In the genomic region with DNA sequence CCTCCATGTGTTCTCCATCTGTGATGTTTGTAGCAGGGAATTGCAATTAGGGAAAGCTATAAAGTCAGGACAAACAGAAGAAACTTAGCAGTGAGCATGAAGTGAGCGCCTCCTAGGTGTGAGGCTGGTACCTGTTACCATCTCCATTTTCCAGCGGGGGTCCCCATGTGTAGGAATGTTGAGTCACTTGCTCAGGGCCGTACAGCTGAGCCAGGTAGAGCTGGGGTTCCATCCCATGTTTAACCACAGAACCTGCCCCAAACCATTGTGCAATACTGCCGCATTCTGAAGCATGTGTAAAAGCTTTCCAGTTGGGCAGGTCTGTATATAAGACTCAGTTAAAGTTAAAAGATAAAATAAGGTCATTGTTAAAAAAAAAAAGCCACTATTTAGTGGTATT, we compare ENCODE assay signal across 25 cellular contexts.
DNase-seq lines count a peak whose midpoint lies in the region; ATAC-seq and TF ChIP-seq lines count a peak whose summit lies in the region.
"Had no signal": no experiment of that assay in that cellular context is flagged by ENCODE, and none has a peak within 500 bp of the region (broad histone marks: within the 10 kb centered on the region; RNA-seq: fewer than 3 reads in every experiment).

No MANE protein-coding gene starts in this region.

- TF ChIP-seq CTCF in H9 (conservative IDR thresholded peaks at IDR 0.05) (peak; percentile 42; the same call in 2 of the 3 replicates), stomach (IDR thresholded peaks at IDR 0.05) (no peak)

- H2BK15ac ChIP-seq in H9 (ENCODE audit: low read depth, low read length), result no peak overlapping the region

- H3K4me1 Mint-ChIP-seq in H9, result peaks cover 35 to 37% of the 10 kb centered on the region in 2 experiments
- H3K4me1 Mint-ChIP-seq in activated T-helper 17 cell treated with anti-CD3 and anti-CD28 coated beads, Interleukin-2, amount 50 U/mL, for 72 hours, result no peaks in the 10 kb centered on the region
- H3K4me1 Mint-ChIP-seq: activated CD4-positive, alpha-beta T cell treated with anti-CD3 and anti-CD28 coated beads for 36 hours; CD14-positive monocyte; stimulated activated effector memory CD8-positive, alpha-beta T cell treated with anti-CD3 and anti-CD28 coated beads, Interleukin-12 subunit alpha, Interleukin-12 subunit beta, amount 100 ng/mL, for 72 hours had no signal

- no peak overlapping the region for H3K9ac ChIP-seq in H9 (ENCODE audit: extremely low read depth, insufficient read length, low read length)

- TF ChIP-seq POLR2A in stomach (IDR thresholded peaks at IDR 0.05), result no peak

- no peak overlapping the region for H3K23ac ChIP-seq in H9 (ENCODE audit: insufficient read length, low read depth, low read length)

- H3K27me3 ChIP-seq in H9 (ENCODE audit: insufficient read depth, low read length) (no peaks in the 10 kb centered on the region), stomach (no peaks in the 10 kb centered on the region)
- H3K27me3 ChIP-seq: upper lobe of left lung had no signal

- no peaks in the 10 kb centered on the region for H3K36me3 ChIP-seq in stomach
- H3K36me3 ChIP-seq: left ventricle myocardium inferior, upper lobe of left lung had no signal

- DNase-seq in H9, result no peak
- DNase-seq in epithelial cell of prostate (ENCODE audit: low read depth, low spot score), result peak; percentile 33
- peak; percentile 10 for DNase-seq in renal cortical epithelial cell (ENCODE audit: low read depth)
- DNase-seq in NCI-H2081 (lab: John Stamatoyannopoulos, UW), result no peak
- DNase-seq in stomach, result no peak
- no peak for DNase-seq in GM19238 (ENCODE audit: insufficient read length, low spot score)
- DNase-seq: activated CD4-positive, alpha-beta T cell treated with anti-CD3 and anti-CD28 coated beads for 36 hours; activated effector memory CD4-positive, alpha-beta T cell treated with anti-CD3 and anti-CD28 coated beads, Interleukin-2, amount 50 U/mL, for 16 hours; activated T-cell treated with anti-CD3 and anti-CD28 coated beads for 4 hours; Caco-2; islet precursor cell; left ventricle myocardium inferior; NCI-H1105 treated with DMSO at 0.1 percent for 48 hours; NCI-H1930; NCI-H69; SIG-M5; stimulated activated CD4-positive, alpha-beta T cell treated with anti-CD3 and anti-CD28 coated beads, Interleukin-15, amount 100 ng/mL, for 24 hours; substantia nigra; SW 1271; T-helper 9 cell; upper lobe of left lung had no signal

- no peak overlapping the region for H4K91ac ChIP-seq in H9 (ENCODE audit: insufficient read length, low read depth, low read length)

- no peaks in the 10 kb centered on the region for H3K79me1 ChIP-seq in H9 (ENCODE audit: insufficient read depth, low read depth, low read length, poor library complexity, severe bottlenecking)

- no peak for ATAC-seq in activated T-helper 17 cell treated with anti-CD3 and anti-CD28 coated beads, Interleukin-2, amount 50 U/mL, for 72 hours (replicated peaks)
- ATAC-seq: activated CD4-positive, alpha-beta T cell treated with anti-CD3 and anti-CD28 coated beads for 36 hours; stimulated activated effector memory CD8-positive, alpha-beta T cell treated with anti-CD3 and anti-CD28 coated beads, Interleukin-12 subunit alpha, Interleukin-12 subunit beta, amount 100 ng/mL, for 72 hours had no signal

- H2BK5ac ChIP-seq in H9 (ENCODE audit: insufficient read length, low read length), result no peak overlapping the region

- H3K14ac ChIP-seq in H9 (ENCODE audit: insufficient read depth, low read length), result no peak overlapping the region

- no peak overlapping the region for H3K4ac ChIP-seq in H9 (ENCODE audit: low read depth, low read length)

- no peak overlapping the region for H3K4me3 Mint-ChIP-seq in H9
- no peak overlapping the region for H3K4me3 Mint-ChIP-seq in activated T-helper 17 cell treated with anti-CD3 and anti-CD28 coated beads, Interleukin-2, amount 50 U/mL, for 72 hours
- H3K4me3 Mint-ChIP-seq: activated CD4-positive, alpha-beta T cell treated with anti-CD3 and anti-CD28 coated beads for 36 hours; activated naive CD8-positive, alpha-beta T cell; CD14-positive monocyte; stimulated activated effector memory CD8-positive, alpha-beta T cell treated with anti-CD3 and anti-CD28 coated beads, Interleukin-12 subunit alpha, Interleukin-12 subunit beta, amount 100 ng/mL, for 72 hours had no signal

- H4K20me1 ChIP-seq in H9 (ENCODE audit: control insufficient read depth, insufficient read depth, insufficient read length), result no peaks in the 10 kb centered on the region

- no peak overlapping the region for H2AK5ac ChIP-seq in H9 (ENCODE audit: insufficient read length, low read length)

- H4K5ac ChIP-seq in H9 (ENCODE audit: insufficient read length, low read depth, low read length), result no peak overlapping the region

- no peak overlapping the region for H2AFZ ChIP-seq in H9 (ENCODE audit: low read length)

- H3K4me3 ChIP-seq in stomach, result no peak overlapping the region
- H3K4me3 ChIP-seq: left ventricle myocardium inferior, upper lobe of left lung had no signal

- no peak overlapping the region for H3K27ac ChIP-seq in H9 (ENCODE audit: insufficient read length, low read depth, low read length)
- peak overlapping the region; percentile 7 for H3K27ac ChIP-seq in epithelial cell of prostate
- H3K27ac ChIP-seq in stomach, result no peak overlapping the region
- H3K27ac ChIP-seq: left ventricle myocardium inferior, upper lobe of left lung had no signal

- no peak overlapping the region for H2BK20ac ChIP-seq in H9 (ENCODE audit: low read depth, low read length, poor library complexity, severe bottlenecking)

- no peak overlapping the region for H3K18ac ChIP-seq in H9 (ENCODE audit: insufficient read length, low read depth, low read length)

- H3K27ac Mint-ChIP-seq in H9, result no peak overlapping the region
- H3K27ac Mint-ChIP-seq in activated T-helper 17 cell treated with anti-CD3 and anti-CD28 coated beads, Interleukin-2, amount 50 U/mL, for 72 hours, result peak overlapping the region; percentile 48
- H3K27ac Mint-ChIP-seq: activated CD4-positive, alpha-beta T cell treated with anti-CD3 and anti-CD28 coated beads for 36 hours; activated naive CD8-positive, alpha-beta T cell; CD14-positive monocyte; stimulated activated effector memory CD8-positive, alpha-beta T cell treated with anti-CD3 and anti-CD28 coated beads, Interleukin-12 subunit alpha, Interleukin-12 subunit beta, amount 100 ng/mL, for 72 hours had no signal

- peaks cover 2 to 4% (median 4%) of the 10 kb centered on the region in 3 experiments; a peak in 4 of 7 replicates for H3K36me3 Mint-ChIP-seq in H9 (ENCODE audit: insufficient read depth in 1 of 3, low read depth in 3 of 3)
- H3K36me3 Mint-ChIP-seq in activated T-helper 17 cell treated with anti-CD3 and anti-CD28 coated beads, Interleukin-2, amount 50 U/mL, for 72 hours (ENCODE audit: low read depth), result no peaks in the 10 kb centered on the region
- H3K36me3 Mint-ChIP-seq: activated naive CD8-positive, alpha-beta T cell; CD14-positive monocyte; stimulated activated effector memory CD8-positive, alpha-beta T cell treated with anti-CD3 and anti-CD28 coated beads, Interleukin-12 subunit alpha, Interleukin-12 subunit beta, amount 100 ng/mL, for 72 hours had no signal

- no peak overlapping the region for H2BK12ac ChIP-seq in H9 (ENCODE audit: insufficient read length, low read depth, low read length)

- H3T11ph ChIP-seq in H9 (ENCODE audit: low read length), result no peak overlapping the region

- WGBS in H9 (ENCODE audit: extremely low coverage, insufficient read length, low lambda C conversion rate), result no CpG with 5 or more reads among the region's 4 CpGs
- 65 to 88% (median 79%) methylated on average over 4 of the region's 4 CpGs for WGBS in stomach, 5 donors

- TF ChIP-seq EP300 in stomach (IDR thresholded peaks at IDR 0.05), result no peak

- no peak overlapping the region for H3K56ac ChIP-seq in H9 (ENCODE audit: insufficient read length, low read depth, low read length)

- no peak overlapping the region for H3K4me2 ChIP-seq in H9 (ENCODE audit: insufficient read depth, insufficient read length, low read length)

- H3K9me3 ChIP-seq in H9 (ENCODE audit: control insufficient read depth, low read depth, low read length) (no peaks in the 10 kb centered on the region), stomach (no peaks in the 10 kb centered on the region)
- H3K9me3 ChIP-seq: Caco-2, left ventricle myocardium inferior, upper lobe of left lung had no signal

- no peak overlapping the region for H4K8ac ChIP-seq in H9 (replicated peaks; ENCODE audit: insufficient read length, low read depth, low read length)

- no peaks in the 10 kb centered on the region for H3K27me3 Mint-ChIP-seq in H9 (ENCODE audit: low read depth)
- no peaks in the 10 kb centered on the region for H3K27me3 Mint-ChIP-seq in activated T-helper 17 cell treated with anti-CD3 and anti-CD28 coated beads, Interleukin-2, amount 50 U/mL, for 72 hours
- H3K27me3 Mint-ChIP-seq: activated CD4-positive, alpha-beta T cell treated with anti-CD3 and anti-CD28 coated beads for 36 hours had no signal

- H2BK120ac ChIP-seq in H9 (ENCODE audit: low read depth, low read length, poor library complexity, severe bottlenecking), result no peak overlapping the region

- peaks cover 0 to 3% of the 10 kb centered on the region in 2 experiments; a peak in 3 of 5 replicates for H3K9me3 Mint-ChIP-seq in H9
- H3K9me3 Mint-ChIP-seq in activated T-helper 17 cell treated with anti-CD3 and anti-CD28 coated beads, Interleukin-2, amount 50 U/mL, for 72 hours, result no peaks in the 10 kb centered on the region
- H3K9me3 Mint-ChIP-seq: stimulated activated effector memory CD8-positive, alpha-beta T cell treated with anti-CD3 and anti-CD28 coated beads, Interleukin-12 subunit alpha, Interleukin-12 subunit beta, amount 100 ng/mL, for 72 hours had no signal

- H3K79me2 ChIP-seq in H9 (ENCODE audit: insufficient read depth, low read length), result no peaks in the 10 kb centered on the region; the same call in 1 of the 2 replicates

- intact Hi-C loops in stomach (cut with DNase I; ENCODE audit: low total_unique reads), result no loop called here

- H3K4me1 ChIP-seq in H9 (ENCODE audit: insufficient read depth, low read length) (peaks cover 8% of the 10 kb centered on the region; the same call in 1 of the 2 replicates), stomach (peaks cover 8 to 22% (median 21%) of the 10 kb centered on the region in 4 donors)

- H3K23me2 ChIP-seq in H9 (ENCODE audit: insufficient read length, low read depth, low read length, poor library complexity, severe bottlenecking), result no peaks in the 10 kb centered on the region

Comparison
In these comparisons a context has a peak if more than half of its experiments do, and no peak if none do; other contexts are left out.
1. DNase-seq: peak in epithelial cell of prostate (single experiment) and renal cortical epithelial cell (single experiment); none in H9 (single experiment), NCI-H2081 (0 of 2), stomach (single experiment) and GM19238 (single experiment).